In genomic region chr17:28598389-28598788, GRCh38 we compare ENCODE assay signal across 8 cellular contexts. TPM values are rescaled to one million over a fixed set of nuclear protein-coding genes. Genes with fewer than 3 reads are reported as not detected.
DNase-seq lines count a peak whose midpoint lies in the region; ATAC-seq and TF ChIP-seq lines count a peak whose summit lies in the region.

No MANE protein-coding gene starts in this region.

- TF ChIP-seq POLR2A in breast epithelium (IDR thresholded peaks at IDR 0.05) = no peak

- H3K36me3 ChIP-seq in DND-41 (ENCODE audit: insufficient read depth, low read length) = peaks cover 28% of the 10 kb centered on the region
- no peaks in the 10 kb centered on the region for H3K36me3 ChIP-seq in breast epithelium
- H3K36me3 ChIP-seq in naive thymus-derived CD4-positive, alpha-beta T cell (ENCODE audit: control insufficient read depth in 2 of 3, insufficient read depth in 3 of 3, low read length in 3 of 3) = no peaks in the 10 kb centered on the region

- peak overlapping the region; percentile 84 to 96 for H3K4me3 ChIP-seq in DND-41 (ENCODE audit: low read depth in 1 of 2, low read length in 2 of 2)
- peak overlapping the region; percentile 64 to 74 (median 65) for H3K4me3 ChIP-seq in breast epithelium
- H3K4me3 ChIP-seq in naive thymus-derived CD4-positive, alpha-beta T cell (ENCODE audit: low read length) = peak overlapping the region; percentile 93

- H3K9me3 ChIP-seq in DND-41 (ENCODE audit: insufficient read depth, low read length, severe bottlenecking) = no peaks in the 10 kb centered on the region
- no peaks in the 10 kb centered on the region for H3K9me3 ChIP-seq in breast epithelium
- H3K9me3 ChIP-seq in naive thymus-derived CD4-positive, alpha-beta T cell (ENCODE audit: control insufficient read depth in 2 of 3, low read length in 3 of 3) = no peaks in the 10 kb centered on the region

- POLR2A ChIA-PET in naive thymus-derived CD4-positive, alpha-beta T cell (lab: Charles Lee) = interaction anchor here (1.1 to 11.4 kb wide), 10 partner anchors 10 to 354 kb away, joined by 3 to 172 read pairs (median 6); partner anchors contain the start of genes ALDOC, BLTP2, NEK8 and PIGS

- CTCF ChIA-PET in naive thymus-derived CD4-positive, alpha-beta T cell (lab: Charles Lee) = interaction anchor here (0.6 to 1.8 kb wide), 2 partner anchors 14 to 268 kb away, joined by 3 to 4 read pairs; no protein-coding TSS in a partner anchor

- peak overlapping the region; percentile 86 to 98 (median 94) for H3K4me3 Mint-ChIP-seq in IgD-negative memory B cell
- H3K4me3 Mint-ChIP-seq in naive thymus-derived CD4-positive, alpha-beta T cell = peak overlapping the region; percentile 88 to 99 (median 94)

- H4K20me1 ChIP-seq in DND-41 (ENCODE audit: insufficient read depth, low read length) = no peaks in the 10 kb centered on the region

- H3K4me1 Mint-ChIP-seq in IgD-negative memory B cell = peaks cover 6 to 20% (median 20%) of the 10 kb centered on the region in 3 donors
- peaks cover 19 to 25% (median 21%) of the 10 kb centered on the region in 7 donors for H3K4me1 Mint-ChIP-seq in naive thymus-derived CD4-positive, alpha-beta T cell

- intact Hi-C loops in breast epithelium (cut with DNase I; ENCODE audit: low total_unique reads) = no loop called here
- intact Hi-C loops in naive thymus-derived CD4-positive, alpha-beta T cell (cut with micrococcal nuclease) = loop anchor here (2.0 to 5.0 kb wide), 6 partner anchors 50 to 354 kb away; partner anchors contain the start of genes SUPT6H (in 2 of the 2), PROCA1 (in 1 of the 2), RPL23A (in 1 of the 2) and SDF2 (in 1 of the 2)

- H3K27ac ChIP-seq in DND-41 (ENCODE audit: low read length) = peak overlapping the region; percentile 93
- H3K27ac ChIP-seq in breast epithelium = peak overlapping the region; percentile 94 to 97
- H3K27ac ChIP-seq in naive thymus-derived CD4-positive, alpha-beta T cell (ENCODE audit: low read depth, low read length) = peak overlapping the region; percentile 97

- H3K9me3 Mint-ChIP-seq in IgD-negative memory B cell = no peaks in the 10 kb centered on the region
- H3K9me3 Mint-ChIP-seq in naive thymus-derived CD4-positive, alpha-beta T cell = no peaks in the 10 kb centered on the region

- H2AFZ ChIP-seq in DND-41 (ENCODE audit: low read depth, low read length) = peak overlapping the region; percentile 97

- H3K9ac ChIP-seq in DND-41 (ENCODE audit: low read depth, low read length) = peak overlapping the region; percentile 93

- TF ChIP-seq CTCF in DND-41 (IDR thresholded peaks at IDR 0.05; ENCODE audit: borderline replicate concordance, extremely low read depth, low read length, poor library complexity, severe bottlenecking) (no peak), breast epithelium (IDR thresholded peaks at IDR 0.05) (no peak)

- H3K27ac Mint-ChIP-seq in IgD-negative memory B cell = peak overlapping the region; percentile 92 to 98 (median 93)
- peak overlapping the region; percentile 96 to 99 (median 98) for H3K27ac Mint-ChIP-seq in naive thymus-derived CD4-positive, alpha-beta T cell

- ATAC-seq in DND-41 (ENCODE audit: insufficient read depth, low read depth) (peak; percentile 43), GM18867 (IDR thresholded peaks at IDR 0.05; ENCODE audit: unreplicated experiment) (no peak)
- no peak for ATAC-seq in naive thymus-derived CD4-positive, alpha-beta T cell

- H3K4me1 ChIP-seq in DND-41 (ENCODE audit: insufficient read depth, low read length) (peaks cover 37% of the 10 kb centered on the region), breast epithelium (no peaks in the 10 kb centered on the region)
- H3K4me1 ChIP-seq in naive thymus-derived CD4-positive, alpha-beta T cell (ENCODE audit: control insufficient read depth in 2 of 2, insufficient read depth in 2 of 2, low read length in 2 of 2) = peaks cover 8 to 10% of the 10 kb centered on the region in 2 donors

- H3K79me2 ChIP-seq in DND-41 (ENCODE audit: insufficient read depth, low read length) = peaks cover 41% of the 10 kb centered on the region

- H3K27me3 Mint-ChIP-seq in IgD-negative memory B cell = no peaks in the 10 kb centered on the region
- no peaks in the 10 kb centered on the region for H3K27me3 Mint-ChIP-seq in naive thymus-derived CD4-positive, alpha-beta T cell

- peak overlapping the region; percentile 78 for H3K4me2 ChIP-seq in DND-41 (ENCODE audit: insufficient read depth, low read length)

- no peaks in the 10 kb centered on the region for H3K27me3 ChIP-seq in DND-41 (ENCODE audit: insufficient read depth, low read length, poor library complexity)
- H3K27me3 ChIP-seq in breast epithelium = no peaks in the 10 kb centered on the region
- H3K27me3 ChIP-seq in naive thymus-derived CD4-positive, alpha-beta T cell (ENCODE audit: control insufficient read depth in 2 of 2, insufficient read depth in 2 of 2, low read length in 2 of 2) = no peaks in the 10 kb centered on the region

- DNase-seq in DND-41 = no peak
- no peak for DNase-seq in breast epithelium (ENCODE audit: low spot score in 2 of 2)
- DNase-seq in naive thymus-derived CD4-positive, alpha-beta T cell = no peak
- no peak for DNase-seq in activated CD4-positive, CD25-positive, alpha-beta regulatory T cell treated with anti-CD3 and anti-CD28 coated beads, Interleukin-2, amount 50 U/mL, for 72 hours
- no peak for DNase-seq in pons (ENCODE audit: low spot score)
- DNase-seq in DMS53 treated with DMSO at 0.1 percent for 48 hours (lab: John Stamatoyannopoulos, UW; ENCODE audit: unreplicated experiment) = no peak

- no peaks in the 10 kb centered on the region for H3K36me3 Mint-ChIP-seq in IgD-negative memory B cell
- peaks cover 0 to 4% (median 0%) of the 10 kb centered on the region in 5 donors for H3K36me3 Mint-ChIP-seq in naive thymus-derived CD4-positive, alpha-beta T cell

RNA-seq across cellular contexts. Expression of gene SPAG5, which starts 0.4 kb away (rescaled TPM):
- polyA plus RNA-seq in IgD-negative memory B cell = 2.2 TPM
- total RNA-seq in breast epithelium = 1 to 10 TPM; 3.3 to 5.8 (median 4.1) TPM
- total RNA-seq in naive thymus-derived CD4-positive, alpha-beta T cell = 10 to 100 TPM; 10.4 to 95.3 (median 18.4) TPM
- polyA plus RNA-seq in naive thymus-derived CD4-positive, alpha-beta T cell = 1 to 10 TPM; 1.6 to 3.9 TPM

RNA-seq across cellular contexts. Expression of gene RSKR, which starts 15.6 kb away (rescaled TPM):
- polyA plus RNA-seq in IgD-negative memory B cell = 0.11 TPM
- total RNA-seq in breast epithelium = 10 to 100 TPM in 2 of 3 donors, 1 to 10 TPM in 1; 9.3 to 11.1 (median 11.0) TPM
- total RNA-seq in naive thymus-derived CD4-positive, alpha-beta T cell = 10 to 100 TPM; 17.8 to 34.5 (median 28.1) TPM
- under 1 TPM in 1 of 2 donors, not detected in 1; 0.20 TPM for polyA plus RNA-seq in naive thymus-derived CD4-positive, alpha-beta T cell

RNA-seq across cellular contexts. Expression of gene ALDOC, which starts 21.7 kb away (rescaled TPM):
- 28.0 TPM for polyA plus RNA-seq in IgD-negative memory B cell
- total RNA-seq in breast epithelium = 100 to 1,000 TPM in 1 of 3 donors, 10 to 100 TPM in 2; 19.7 to 191 (median 40.7) TPM
- total RNA-seq in naive thymus-derived CD4-positive, alpha-beta T cell = 100 to 1,000 TPM in 1 of 5 experiments, 10 to 100 TPM in 4; 24.5 to 159 (median 40.1) TPM
- 100 to 1,000 TPM in 1 of 2 donors, 10 to 100 TPM in 1; 92.9 to 103 TPM for polyA plus RNA-seq in naive thymus-derived CD4-positive, alpha-beta T cell

RNA-seq across cellular contexts. Expression of gene PIGS, which starts 27.1 kb away (rescaled TPM):
- 48.4 TPM for polyA plus RNA-seq in IgD-negative memory B cell
- 10 to 100 TPM; 35.4 to 63.5 (median 53.3) TPM for total RNA-seq in breast epithelium
- total RNA-seq in naive thymus-derived CD4-positive, alpha-beta T cell = 10 to 100 TPM; 58.5 to 71.2 (median 62.4) TPM
- polyA plus RNA-seq in naive thymus-derived CD4-positive, alpha-beta T cell = 10 to 100 TPM; 46.6 to 53.5 TPM

RNA-seq across cellular contexts. Expression of gene UNC119, which starts 46.0 kb away (rescaled TPM):
- 69.5 TPM for polyA plus RNA-seq in IgD-negative memory B cell
- total RNA-seq in breast epithelium = 10 to 100 TPM; 19.2 to 34.1 (median 32.9) TPM
- total RNA-seq in naive thymus-derived CD4-positive, alpha-beta T cell = 100 to 1,000 TPM in 1 of 5 experiments, 10 to 100 TPM in 4; 40.6 to 108 (median 90.2) TPM
- 10 to 100 TPM; 37.7 to 48.1 TPM for polyA plus RNA-seq in naive thymus-derived CD4-positive, alpha-beta T cell
